10 cellular contexts compared by ENCODE assay signal in genomic region chr12:54006700-54007220, GRCh38. TPM values are rescaled to one million over a fixed set of nuclear protein-coding genes. Genes with fewer than 3 reads are reported as not detected.
A peak's percentile ranks its signal among the peaks of the same experiment; 100 is the strongest.
DNase-seq lines count a peak whose midpoint lies in the region; ATAC-seq and TF ChIP-seq lines count a peak whose summit lies in the region.
"Had no signal": no experiment of that assay in that cellular context is flagged by ENCODE, and none has a peak within 500 bp of the region (broad histone marks: within the 10 kb centered on the region; RNA-seq: fewer than 3 reads in every experiment).

No MANE protein-coding gene starts in this region.

- CTCF ChIA-PET in WTC11 (lab: Charles Lee), result interaction anchor here (0.7 to 10.8 kb wide), 13 partner anchors 11 to 373 kb away, joined by 3 to 107 read pairs (median 19); partner anchors contain the start of genes HOXC10 and HOXC5

- peaks cover 99% of the 10 kb centered on the region for H3K27me3 Mint-ChIP-seq in T-helper 1 cell treated with Interleukin-12 subunit alpha and Interleukin-12 subunit beta and Interleukin-4 antibody, amounts not matched to agents 30 μg/mL and 1 μg/mL, for 36 hours (ENCODE audit: low read depth)
- H3K27me3 Mint-ChIP-seq in WTC11 (ENCODE audit: low read depth), result peaks cover 100% of the 10 kb centered on the region

- H3K27ac Mint-ChIP-seq in T-helper 1 cell treated with Interleukin-12 subunit alpha and Interleukin-12 subunit beta and Interleukin-4 antibody, amounts not matched to agents 30 μg/mL and 1 μg/mL, for 36 hours, result no peak overlapping the region
- no peak overlapping the region for H3K27ac Mint-ChIP-seq in WTC11

- POLR2A ChIA-PET in WTC11 (lab: Charles Lee), result no interaction called here

- H3K4me3 ChIP-seq in fibroblast of mammary gland (ENCODE audit: control insufficient read depth, low read depth, low read length), result peak overlapping the region; percentile 44
- peak overlapping the region; percentile 37 for H3K4me3 ChIP-seq in skeletal muscle cell (ENCODE audit: low read depth, low read length)

- DNase-seq in T-helper 1 cell (no peak), LHCN-M2 (ENCODE audit: low read depth) (peak; percentile 50), fibroblast of mammary gland (ENCODE audit: low read depth) (no peak), skeletal muscle cell (ENCODE audit: low read depth) (no peak), DMS153 (lab: John Stamatoyannopoulos, UW) (no peak), WTC11 (ENCODE audit: low spot score) (no peak)

- peak overlapping the region; percentile 83 for H3K4me3 Mint-ChIP-seq in T-helper 1 cell treated with Interleukin-12 subunit alpha and Interleukin-12 subunit beta and Interleukin-4 antibody, amounts not matched to agents 30 μg/mL and 1 μg/mL, for 36 hours
- H3K4me3 Mint-ChIP-seq in WTC11, result no peak overlapping the region

- no peak for TF ChIP-seq CTCF in fibroblast of mammary gland (conservative IDR thresholded peaks at IDR 0.05; ENCODE audit: control insufficient read depth, insufficient read depth, low read depth, low read length)
- TF ChIP-seq CTCF in WTC11 (IDR thresholded peaks at IDR 0.05), result no peak

- H3K9me3 Mint-ChIP-seq in T-helper 1 cell treated with Interleukin-12 subunit alpha and Interleukin-12 subunit beta and Interleukin-4 antibody, amounts not matched to agents 30 μg/mL and 1 μg/mL, for 36 hours, result no peaks in the 10 kb centered on the region
- no peaks in the 10 kb centered on the region for H3K9me3 Mint-ChIP-seq in WTC11

- ATAC-seq in GM21528 (IDR thresholded peaks at IDR 0.05; ENCODE audit: low FRiP score, unreplicated experiment) (no peak), WTC11 (no peak)

- H3K4me1 Mint-ChIP-seq in T-helper 1 cell treated with Interleukin-12 subunit alpha and Interleukin-12 subunit beta and Interleukin-4 antibody, amounts not matched to agents 30 μg/mL and 1 μg/mL, for 36 hours (ENCODE audit: low read depth), result peaks cover 17% of the 10 kb centered on the region
- H3K4me1 Mint-ChIP-seq in WTC11, result peaks cover 25% of the 10 kb centered on the region

- no peaks in the 10 kb centered on the region for H3K36me3 Mint-ChIP-seq in T-helper 1 cell treated with Interleukin-12 subunit alpha and Interleukin-12 subunit beta and Interleukin-4 antibody, amounts not matched to agents 30 μg/mL and 1 μg/mL, for 36 hours (ENCODE audit: low read depth)
- H3K36me3 Mint-ChIP-seq in WTC11, result no peaks in the 10 kb centered on the region; the same call in 1 of the 2 replicates

TF ChIP-seq in WTC11, 78 proteins besides CTCF, POLR2A, EP300 and RAD21:
- TF ChIP-seq CREM (CRISPR knock-in tag; IDR thresholded peaks at IDR 0.05) (no peak), KAT7 (CRISPR knock-in tag; IDR thresholded peaks at IDR 0.05; ENCODE audit: borderline replicate concordance) (no peak), OVOL2 (CRISPR knock-in tag; IDR thresholded peaks at IDR 0.05; ENCODE audit: borderline replicate concordance) (no peak), USF2 (CRISPR knock-in tag; IDR thresholded peaks at IDR 0.05) (no peak), SOX15 (CRISPR knock-in tag; IDR thresholded peaks at IDR 0.05) (no peak), ZNF121 (CRISPR knock-in tag; IDR thresholded peaks at IDR 0.05) (no peak)

RNA-seq across cellular contexts. Expression of gene HOXC8, which starts 2.0 kb away (rescaled TPM):
- total RNA-seq in LHCN-M2 (2014; rRNA removed) (8.7 and 10.0 TPM in 2 replicates), WTC11 (2021) (not detected in 3 replicates)
- polyA plus RNA-seq in LHCN-M2 (2012), result 29.8 TPM
- total RNA-seq: activated CD8-positive, alpha-beta memory T cell treated with anti-CD3 and anti-CD28 coated beads for 36 hours; left colon had no signal

RNA-seq across cellular contexts. Expression of gene HOXC9, which starts 6.8 kb away (rescaled TPM):
- total RNA-seq in LHCN-M2 (2014; rRNA removed), result 7.8 and 8.8 TPM in 2 replicates
- polyA plus RNA-seq in LHCN-M2 (2012), result 12.1 TPM
- total RNA-seq in WTC11 (2021), result not detected in 3 replicates
- total RNA-seq: activated CD8-positive, alpha-beta memory T cell treated with anti-CD3 and anti-CD28 coated beads for 36 hours; left colon had no signal

RNA-seq across cellular contexts. Expression of gene HOXC6, which starts 21.5 kb away (rescaled TPM):
- total RNA-seq in LHCN-M2 (2014; rRNA removed) (5.3 and 5.6 TPM in 2 replicates), WTC11 (2021) (not detected in 3 replicates)
- 24.5 TPM for polyA plus RNA-seq in LHCN-M2 (2012)
- total RNA-seq: activated CD8-positive, alpha-beta memory T cell treated with anti-CD3 and anti-CD28 coated beads for 36 hours; left colon had no signal

RNA-seq across cellular contexts. Expression of gene HOXC10, which starts 21.8 kb away (rescaled TPM):
- total RNA-seq in LHCN-M2 (2014; rRNA removed), result 6.9 and 7.5 TPM in 2 replicates
- polyA plus RNA-seq in LHCN-M2 (2012), result 15.9 TPM
- 0.09 TPM in 1 of 3 replicates, not detected in the others for total RNA-seq in WTC11 (2021)
- total RNA-seq: activated CD8-positive, alpha-beta memory T cell treated with anti-CD3 and anti-CD28 coated beads for 36 hours; left colon had no signal

RNA-seq across cellular contexts. Expression of gene HOXC5, which starts 26.1 kb away (rescaled TPM):
- total RNA-seq in LHCN-M2 (2014; rRNA removed) (1.8 and 2.9 TPM in 2 replicates), WTC11 (2021) (not detected in 3 replicates)
- polyA plus RNA-seq in LHCN-M2 (2012), result 0.55 TPM
- total RNA-seq: activated CD8-positive, alpha-beta memory T cell treated with anti-CD3 and anti-CD28 coated beads for 36 hours; left colon had no signal
